ENCODE assay signal across 29 cellular contexts in the genomic region with DNA sequence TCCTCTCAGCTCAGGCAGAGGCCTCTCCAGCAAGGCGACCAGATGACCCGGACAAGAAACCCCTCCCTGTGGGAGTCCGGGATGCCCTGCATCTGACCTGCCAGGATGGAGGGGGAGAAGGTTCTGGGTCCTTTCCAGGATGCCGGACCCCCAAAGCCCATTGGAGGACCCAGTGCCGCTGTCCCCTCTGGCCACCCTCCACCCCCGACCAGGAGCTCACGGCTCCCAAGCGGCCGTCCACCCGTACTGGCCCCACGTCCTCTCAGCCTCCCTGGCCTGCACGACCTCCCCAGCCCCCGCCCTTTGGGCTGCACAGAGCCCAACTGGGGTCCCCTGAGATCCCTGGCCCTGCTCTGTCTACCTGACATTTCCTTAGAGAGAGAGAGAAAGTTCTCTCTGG.
"Had no signal": no experiment of that assay in that cellular context is flagged by ENCODE, and none has a peak within 500 bp of the region (broad histone marks: within the 10 kb centered on the region; RNA-seq: fewer than 3 reads in every experiment).

No MANE protein-coding gene starts in this region.

- H3K9ac ChIP-seq: parathyroid adenoma had no signal

- ATAC-seq: effector memory CD8-positive, alpha-beta T cell; heart right ventricle; left lobe of liver; natural killer cell; right lobe of liver had no signal

- H3K9me3 Mint-ChIP-seq: effector memory CD8-positive, alpha-beta T cell; immature natural killer cell; memory B cell; natural killer cell; neural crest cell had no signal

- H3K4me1 ChIP-seq: esophagus squamous epithelium, heart right ventricle, parathyroid adenoma, right lobe of liver, stomach, upper lobe of left lung had no signal

- FAIRE-seq: endometrium, keratinocyte, urothelium cell line had no signal

- H3K79me2 ChIP-seq: parathyroid adenoma had no signal

- H3K27ac ChIP-seq: esophagus squamous epithelium, heart right ventricle, parathyroid adenoma, right lobe of liver, stomach, tibial nerve, upper lobe of left lung had no signal

- H3K36me3 Mint-ChIP-seq: natural killer cell had no signal

- H3K4me1 Mint-ChIP-seq: immature natural killer cell, memory B cell, natural killer cell, neural crest cell had no signal

- H3K4me3 Mint-ChIP-seq: effector memory CD8-positive, alpha-beta T cell; immature natural killer cell; memory B cell; natural killer cell had no signal

- H2AFZ ChIP-seq: parathyroid adenoma had no signal

- H3K4me3 ChIP-seq: esophagus squamous epithelium, heart right ventricle, lung, right lobe of liver, smooth muscle cell, stomach, tibial nerve, upper lobe of left lung had no signal

- H3K4me2 ChIP-seq: smooth muscle cell had no signal

- H3K9me3 ChIP-seq: esophagus squamous epithelium, heart right ventricle, right lobe of liver, stomach, tibial nerve, upper lobe of left lung had no signal

- H3K27ac Mint-ChIP-seq: memory B cell, natural killer cell, progenitor cell of endocrine pancreas had no signal

- H3K27me3 ChIP-seq: esophagus squamous epithelium, heart right ventricle, right lobe of liver, stomach, tibial nerve, upper lobe of left lung had no signal

- H3K27me3 Mint-ChIP-seq: effector memory CD8-positive, alpha-beta T cell; memory B cell; progenitor cell of endocrine pancreas had no signal

- DNase-seq: cortex of kidney; effector memory CD8-positive, alpha-beta T cell; erythroblast; esophagus squamous epithelium; foreskin melanocyte; glutamatergic neuron; heart right ventricle; hypothalamus; immature natural killer cell; natural killer cell; right lobe of liver; stimulated activated CD4-positive, alpha-beta T cell treated with anti-CD3 and anti-CD28 coated beads, Interleukin-12 subunit alpha, Interleukin-12 subunit beta, amount 100 ng/mL, for 4 hours; stimulated activated CD4-positive, alpha-beta T cell treated with anti-CD3 and anti-CD28 coated beads, Interleukin-1b, Interleukin-23, amount 100 ng/mL, for 48 hours; stimulated activated CD4-positive, alpha-beta T cell treated with anti-CD3 and anti-CD28 coated beads, Interleukin-4, amount 100 ng/mL, for 1 hour; stimulated activated CD8-positive, alpha-beta memory T cell treated with anti-CD3 and anti-CD28 coated beads, Interleukin-4, amount 100 ng/mL, for 48 hours; stimulated activated naive CD4-positive, alpha-beta T cell treated with Interleukin-2 at 50 U/mL for 16 hours; stomach had no signal
